8 cellular contexts compared by ENCODE assay signal in the genomic region with DNA sequence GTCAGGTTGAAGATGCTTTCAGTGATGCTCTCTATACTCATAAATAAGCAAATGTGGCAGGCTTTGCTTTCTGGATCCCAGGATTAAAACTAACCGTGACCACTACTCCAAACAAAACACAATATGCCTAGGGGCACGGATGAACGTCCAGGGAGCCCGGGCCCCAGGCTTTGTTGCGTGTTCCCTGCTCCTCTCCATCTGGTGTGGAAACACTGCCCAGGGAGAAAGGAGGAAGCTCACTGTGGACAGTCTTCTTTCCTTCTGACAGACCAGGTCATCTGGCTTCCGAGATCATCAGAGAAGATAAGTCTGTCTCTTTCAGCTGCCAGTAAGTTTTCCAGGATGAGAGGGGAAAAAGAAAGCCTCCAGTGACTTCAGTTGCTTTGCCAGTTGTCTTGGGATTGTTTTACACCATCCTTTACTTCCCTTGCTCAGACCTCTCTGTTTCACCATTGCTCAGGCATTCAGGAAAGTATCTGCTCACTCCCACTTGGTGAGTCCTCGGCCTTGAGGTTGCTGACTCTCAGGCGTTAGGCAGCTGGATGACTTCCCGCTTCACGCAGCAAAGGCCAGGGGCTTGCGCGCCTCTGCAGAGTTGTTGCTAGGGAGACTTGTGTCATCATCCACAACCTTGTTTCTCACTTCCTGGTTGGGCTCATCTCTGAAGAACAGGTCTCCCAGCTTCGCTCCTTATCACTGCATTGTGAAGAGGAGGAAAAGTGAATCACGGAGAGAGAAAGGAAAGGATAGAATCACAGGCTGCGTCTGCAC. TPM values are rescaled to one million over a fixed set of nuclear protein-coding genes. Genes with fewer than 3 reads are reported as not detected.
A peak's percentile ranks its signal among the peaks of the same experiment; 100 is the strongest.
DNase-seq lines count a peak whose midpoint lies in the region; ATAC-seq and TF ChIP-seq lines count a peak whose summit lies in the region.

No MANE protein-coding gene starts in this region.

- no peaks in the 10 kb centered on the region for H3K79me2 ChIP-seq in OCI-LY7 (ENCODE audit: insufficient read depth, low read depth, low read length)

- TF ChIP-seq POLR2A in esophagus muscularis mucosa (IDR thresholded peaks at IDR 0.05; ENCODE audit: low read depth): no peak

- H3K27ac Mint-ChIP-seq in neural crest cell (ENCODE audit: unreplicated experiment): peak overlapping the region; percentile 81
- no peak overlapping the region for H3K27ac Mint-ChIP-seq in CD4-positive, alpha-beta memory T cell

- H3K27ac ChIP-seq in OCI-LY7 (ENCODE audit: low read depth, low read length, poor library complexity, severe bottlenecking) (no peak overlapping the region), esophagus muscularis mucosa (replicated peaks in 1 of 4) (peak overlapping the region; percentile 58 to 80 (median 72))
- no peak overlapping the region for H3K27ac ChIP-seq in CD4-positive, alpha-beta memory T cell (ENCODE audit: low read depth, low read length)

- H3K9me3 Mint-ChIP-seq in neural crest cell: no peaks in the 10 kb centered on the region
- H3K9me3 Mint-ChIP-seq in CD4-positive, alpha-beta memory T cell: no peaks in the 10 kb centered on the region

- no peak for ATAC-seq in GM21447 (IDR thresholded peaks at IDR 0.05; ENCODE audit: unreplicated experiment)

- TF ChIP-seq EP300 in esophagus muscularis mucosa (IDR thresholded peaks at IDR 0.05): no peak

- BruUV-seq in OCI-LY7 (replicated peaks; lab: Mats Ljungman, UMichigan): no TSS peak

- H2AFZ ChIP-seq in OCI-LY7 (ENCODE audit: low read length): peak overlapping the region; percentile 18; the same call in 1 of the 2 replicates

- H3K36me3 Mint-ChIP-seq in neural crest cell (ENCODE audit: low read depth): peaks cover 10% of the 10 kb centered on the region
- H3K36me3 Mint-ChIP-seq in CD4-positive, alpha-beta memory T cell: peaks cover 28 to 48% of the 10 kb centered on the region in 2 donors

- no peak overlapping the region for H3K4me3 ChIP-seq in OCI-LY7 (ENCODE audit: low read depth, low read length, poor library complexity, severe bottlenecking)
- H3K4me3 ChIP-seq in esophagus muscularis mucosa: no peak overlapping the region
- no peak overlapping the region for H3K4me3 ChIP-seq in CD4-positive, alpha-beta memory T cell (ENCODE audit: low read length in 2 of 2)

- 62% methylated on average over 15 of the region's 15 CpGs for WGBS in esophagus muscularis mucosa

- POLR2A ChIA-PET in OCI-LY7 (lab: Charles Lee): interaction anchor here (0.7 kb wide), 1 partner anchor 124 kb away, joined by 3 read pairs; no protein-coding TSS in a partner anchor
- POLR2A ChIA-PET in CD4-positive, alpha-beta memory T cell (lab: Charles Lee; ENCODE audit: partially characterized antibody): no interaction called here

- H3K9me3 ChIP-seq in OCI-LY7 (ENCODE audit: low read length): no peaks in the 10 kb centered on the region
- H3K9me3 ChIP-seq in esophagus muscularis mucosa: no peaks in the 10 kb centered on the region
- no peaks in the 10 kb centered on the region for H3K9me3 ChIP-seq in CD4-positive, alpha-beta memory T cell (ENCODE audit: control insufficient read depth in 1 of 2, low read length in 2 of 2)

- TF ChIP-seq CTCF in OCI-LY7 (conservative IDR thresholded peaks at IDR 0.05; ENCODE audit: low read length) (no peak), esophagus muscularis mucosa (IDR thresholded peaks at IDR 0.05) (no peak), neural crest cell (conservative IDR thresholded peaks at IDR 0.05) (no peak)

- peaks cover 9% of the 10 kb centered on the region for H3K4me1 Mint-ChIP-seq in neural crest cell
- peaks cover 0 to 1% (median 0%) of the 10 kb centered on the region in 4 donors for H3K4me1 Mint-ChIP-seq in CD4-positive, alpha-beta memory T cell

- H3K36me3 ChIP-seq in OCI-LY7 (ENCODE audit: insufficient read depth, low read length) (no peaks in the 10 kb centered on the region), esophagus muscularis mucosa (peaks cover 27 to 76% (median 56%) of the 10 kb centered on the region in 4 donors)
- H3K36me3 ChIP-seq in CD4-positive, alpha-beta memory T cell (ENCODE audit: insufficient read depth, low read length): peaks cover 6% of the 10 kb centered on the region

- H3K27me3 Mint-ChIP-seq in neural crest cell (ENCODE audit: low read depth): no peaks in the 10 kb centered on the region
- no peaks in the 10 kb centered on the region for H3K27me3 Mint-ChIP-seq in CD4-positive, alpha-beta memory T cell

- CTCF ChIA-PET in OCI-LY7 (lab: Charles Lee; ENCODE audit: unreplicated experiment): no interaction called here
- CTCF ChIA-PET in CD4-positive, alpha-beta memory T cell (lab: Charles Lee; ENCODE audit: partially characterized antibody): interaction anchor here (1.5 kb wide), 1 partner anchor 10 kb away, joined by 3 read pairs; no protein-coding TSS in a partner anchor

- H3K4me1 ChIP-seq in OCI-LY7 (ENCODE audit: insufficient read depth, low read length, poor library complexity, severe bottlenecking): no peaks in the 10 kb centered on the region
- peaks cover 0 to 15% (median 11%) of the 10 kb centered on the region in 4 donors for H3K4me1 ChIP-seq in esophagus muscularis mucosa
- H3K4me1 ChIP-seq in CD4-positive, alpha-beta memory T cell (ENCODE audit: insufficient read depth, low read length): no peaks in the 10 kb centered on the region

- intact Hi-C loops in OCI-LY7 (cut with micrococcal nuclease; ENCODE audit: unreplicated experiment): no loop called here
- intact Hi-C loops in esophagus muscularis mucosa (cut with DNase I): no loop called here
- intact Hi-C loops in CD4-positive, alpha-beta memory T cell (cut with micrococcal nuclease): loop anchor here (5.0 kb wide), 1 partner anchor 114 kb away; no protein-coding TSS in a partner anchor

- H3K27me3 ChIP-seq in esophagus muscularis mucosa: no peaks in the 10 kb centered on the region
- H3K27me3 ChIP-seq in CD4-positive, alpha-beta memory T cell (ENCODE audit: insufficient read depth, low read length): no peaks in the 10 kb centered on the region

- DNase-seq in DMS153 treated with DMSO at 0.1 percent for 48 hours (lab: John Stamatoyannopoulos, UW; ENCODE audit: unreplicated experiment) (peak; percentile 83), OCI-LY7 (ENCODE audit: low spot score) (no peak), esophagus muscularis mucosa (ENCODE audit: extremely low spot score) (no peak), neural crest cell (ENCODE audit: low read depth, low spot score) (no peak)
- DNase-seq in CD4-positive, alpha-beta memory T cell: no peak
- no peak for DNase-seq in effector CD8-positive, alpha-beta T cell (lab: John Stamatoyannopoulos, UW)
- DNase-seq in activated T-cell treated with anti-CD3 and anti-CD28 coated beads, Interleukin-2, amount 50 U/mL, for 48 hours: no peak

- H3K4me2 ChIP-seq in OCI-LY7 (ENCODE audit: low read length): no peak overlapping the region

- no peaks in the 10 kb centered on the region for H4K20me1 ChIP-seq in OCI-LY7 (ENCODE audit: insufficient read depth, low read length)

- no peaks in the 10 kb centered on the region for H3K9me2 ChIP-seq in OCI-LY7 (ENCODE audit: insufficient read depth, low read length)

- H3K4me3 Mint-ChIP-seq in neural crest cell: no peak overlapping the region
- no peak overlapping the region for H3K4me3 Mint-ChIP-seq in CD4-positive, alpha-beta memory T cell

RNA-seq across cellular contexts. Expression of gene PGD, which starts 20.6 kb away (rescaled TPM):
- 50.3 and 69.3 TPM in 2 replicates for total RNA-seq in OCI-LY7 (2014; rRNA removed; shearing (Covaris generic))
- total RNA-seq in OCI-LY7 (2022): 146 and 157 TPM in 2 replicates
- total RNA-seq in esophagus muscularis mucosa: 10 to 100 TPM; 24.5 to 58.6 (median 51.9) TPM
- 484 and 496 TPM in 2 replicates for total RNA-seq in neural crest cell
- 10 to 100 TPM; 32.8 to 37.0 TPM for total RNA-seq in CD4-positive, alpha-beta memory T cell
- polyA plus RNA-seq in CD4-positive, alpha-beta memory T cell: 10 to 100 TPM; 36.2 to 37.3 TPM

RNA-seq across cellular contexts. Expression of gene CENPS, which starts 52.0 kb away (rescaled TPM):
- total RNA-seq in OCI-LY7 (2014; rRNA removed; shearing (Covaris generic)): 13.6 and 18.8 TPM in 2 replicates
- 18.4 and 18.8 TPM in 2 replicates for total RNA-seq in OCI-LY7 (2022)
- total RNA-seq in esophagus muscularis mucosa: 10 to 100 TPM in 1 of 4 donors, 1 to 10 TPM in 3; 4.0 to 13.3 (median 6.1) TPM
- 25.9 and 26.9 TPM in 2 replicates for total RNA-seq in neural crest cell
- total RNA-seq in CD4-positive, alpha-beta memory T cell: 1 to 10 TPM; 7.2 to 7.9 TPM
- polyA plus RNA-seq in CD4-positive, alpha-beta memory T cell: 10 to 100 TPM in 1 of 2 donors, 1 to 10 TPM in 1; 6.4 to 14.6 TPM

Comparison
In these comparisons a context has a peak if more than half of its experiments do, and no peak if none do; other contexts are left out.
1. H3K27ac ChIP-seq: peak in esophagus muscularis mucosa (4 of 4); none in OCI-LY7 (single experiment) and CD4-positive, alpha-beta memory T cell (single experiment).